Comparison of ENCODE assay signal across 1 cellular context in the genomic region with DNA sequence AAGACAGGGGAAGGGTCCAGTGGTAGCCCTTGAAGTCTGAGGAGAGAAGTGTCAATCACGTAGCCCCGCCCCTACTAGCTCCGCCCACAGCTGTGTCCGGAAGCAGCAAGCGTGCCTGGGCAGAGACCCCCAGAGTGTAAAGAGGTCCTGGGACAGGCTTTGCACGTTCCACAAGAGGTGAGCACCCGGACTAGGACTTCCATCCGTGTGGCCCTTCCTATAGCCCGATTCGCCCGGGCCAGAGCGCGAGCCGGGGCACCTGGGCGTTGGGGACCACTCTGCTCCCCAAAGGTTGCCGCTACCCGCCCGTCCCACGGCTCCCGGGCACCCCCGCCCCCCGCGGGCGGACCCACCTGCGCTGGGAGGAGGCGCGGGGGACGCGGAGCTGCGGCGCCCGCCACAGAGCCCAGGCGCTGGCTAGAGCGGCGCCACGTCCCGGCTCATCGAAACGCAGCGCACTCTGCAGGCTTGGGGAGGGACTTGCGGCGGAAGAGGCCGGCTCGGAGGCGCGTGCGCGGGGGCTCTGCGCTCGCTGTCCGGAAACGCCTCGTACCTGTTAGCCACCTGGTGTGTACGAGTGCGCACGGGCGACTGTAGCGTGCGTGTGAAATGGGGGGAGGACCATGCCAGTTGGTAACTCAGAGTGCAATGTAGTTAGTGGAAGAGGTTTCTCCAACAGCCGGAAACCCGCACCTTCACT.
TF ChIP-seq lines count a peak whose summit lies in the region.

Gene RABGGTA, minus strand, starts transcription at position 464 of the 700 bp plus-strand sequence. CDS start 482 bp downstream, outside the sequence.

TF ChIP-seq in K562, 482 proteins besides CTCF, POLR2A, EP300 and RAD21 (continued from another document and continues in another):
- TF ChIP-seq ZNF318 (IDR thresholded peaks at IDR 0.05; ENCODE audit: borderline replicate concordance in 1 of 2, low read depth in 1 of 2) (no peak), SMAD2 (IDR thresholded peaks at IDR 0.05; ENCODE audit: low read depth, low read length) (no peak), ZNF134 (CRISPR knock-in tag; conservative IDR thresholded peaks at IDR 0.05) (no peak), TBL1XR1 (IDR thresholded peaks at IDR 0.05; ENCODE audit: low read length in 2 of 2) (peak in 1 of 2 experiments; percentile 77; a peak in 1 of 4 replicates), TAF9B (IDR thresholded peaks at IDR 0.05; ENCODE audit: partially characterized antibody) (no peak), SIRT6 (IDR thresholded peaks at IDR 0.05; ENCODE audit: low read depth, low read length) (no peak), ZNF75A (CRISPR knock-in tag; IDR thresholded peaks at IDR 0.05) (no peak), KLF6 (CRISPR knock-in tag; IDR thresholded peaks at IDR 0.05; ENCODE audit: borderline replicate concordance) (no peak), HNRNPK (IDR thresholded peaks at IDR 0.05; ENCODE audit: low read depth, low read length, poor library complexity, severe bottlenecking) (no peak), ZC3H4 (CRISPR knock-in tag; IDR thresholded peaks at IDR 0.05; ENCODE audit: borderline replicate concordance) (no peak), KHSRP (IDR thresholded peaks at IDR 0.05) (no peak), HNRNPLL (IDR thresholded peaks at IDR 0.05; ENCODE audit: low read depth, low read length, poor library complexity, severe bottlenecking) (peak; percentile 49), KLF10 (CRISPR knock-in tag; IDR thresholded peaks at IDR 0.05) (no peak), FOSL1 (tag; conservative IDR thresholded peaks at IDR 0.05) (0 out of 2 replicates have a peak, but pooled peaks have one; percentile 25), PHF20 (IDR thresholded peaks at IDR 0.05; ENCODE audit: partially characterized antibody) (peak; percentile 48), MEIS2 (IDR thresholded peaks at IDR 0.05; ENCODE audit: partially characterized antibody) (peak; percentile 72), CHAMP1 (IDR thresholded peaks at IDR 0.05) (no peak), NR1H2 (CRISPR knock-in tag; IDR thresholded peaks at IDR 0.05) (no peak), USF1 (CRISPR knock-in tag; IDR thresholded peaks at IDR 0.05) (no peak), PML (IDR thresholded peaks at IDR 0.05; ENCODE audit: low read length) (0 out of 2 replicates have a peak, but pooled peaks have one; percentile 31), TCF3 (CRISPR knock-in tag; IDR thresholded peaks at IDR 0.05) (peak; percentile 30), SIN3A (IDR thresholded peaks at IDR 0.05; ENCODE audit: borderline replicate concordance in 2 of 2, control insufficient read depth in 1 of 2, low read depth in 2 of 2, low read length in 2 of 2) (peak in 1 of 2 experiments; percentile 79; a peak in 1 of 4 replicates), PTTG1 (tag; IDR thresholded peaks at IDR 0.05; ENCODE audit: low read depth) (no peak)
- TF ChIP-seq, protein P1, sequence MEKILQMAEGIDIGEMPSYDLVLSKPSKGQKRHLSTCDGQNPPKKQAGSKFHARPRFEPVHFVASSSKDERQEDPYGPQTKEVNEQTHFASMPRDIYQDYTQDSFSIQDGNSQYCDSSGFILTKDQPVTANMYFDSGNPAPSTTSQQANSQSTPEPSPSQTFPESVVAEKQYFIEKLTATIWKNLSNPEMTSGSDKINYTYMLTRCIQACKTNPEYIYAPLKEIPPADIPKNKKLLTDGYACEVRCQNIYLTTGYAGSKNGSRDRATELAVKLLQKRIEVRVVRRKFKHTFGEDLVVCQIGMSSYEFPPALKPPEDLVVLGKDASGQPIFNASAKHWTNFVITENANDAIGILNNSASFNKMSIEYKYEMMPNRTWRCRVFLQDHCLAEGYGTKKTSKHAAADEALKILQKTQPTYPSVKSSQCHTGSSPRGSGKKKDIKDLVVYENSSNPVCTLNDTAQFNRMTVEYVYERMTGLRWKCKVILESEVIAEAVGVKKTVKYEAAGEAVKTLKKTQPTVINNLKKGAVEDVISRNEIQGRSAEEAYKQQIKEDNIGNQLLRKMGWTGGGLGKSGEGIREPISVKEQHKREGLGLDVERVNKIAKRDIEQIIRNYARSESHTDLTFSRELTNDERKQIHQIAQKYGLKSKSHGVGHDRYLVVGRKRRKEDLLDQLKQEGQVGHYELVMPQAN (IDR thresholded peaks at IDR 0.05; ENCODE audit: borderline replicate concordance) = no peak
- TF ChIP-seq, protein P2, sequence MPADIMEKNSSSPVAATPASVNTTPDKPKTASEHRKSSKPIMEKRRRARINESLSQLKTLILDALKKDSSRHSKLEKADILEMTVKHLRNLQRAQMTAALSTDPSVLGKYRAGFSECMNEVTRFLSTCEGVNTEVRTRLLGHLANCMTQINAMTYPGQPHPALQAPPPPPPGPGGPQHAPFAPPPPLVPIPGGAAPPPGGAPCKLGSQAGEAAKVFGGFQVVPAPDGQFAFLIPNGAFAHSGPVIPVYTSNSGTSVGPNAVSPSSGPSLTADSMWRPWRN (IDR thresholded peaks at IDR 0.05; ENCODE audit: low read depth) = no peak
- TF ChIP-seq, protein P3, sequence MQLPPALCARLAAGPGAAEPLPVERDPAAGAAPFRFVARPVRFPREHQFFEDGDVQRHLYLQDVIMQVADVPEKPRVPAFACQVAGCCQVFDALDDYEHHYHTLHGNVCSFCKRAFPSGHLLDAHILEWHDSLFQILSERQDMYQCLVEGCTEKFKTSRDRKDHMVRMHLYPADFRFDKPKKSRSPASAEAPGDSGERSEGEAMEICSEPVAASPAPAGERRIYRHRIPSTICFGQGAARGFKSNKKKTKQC (CRISPR knock-in tag; IDR thresholded peaks at IDR 0.05) = peak; percentile 57
- TF ChIP-seq, protein P4, sequence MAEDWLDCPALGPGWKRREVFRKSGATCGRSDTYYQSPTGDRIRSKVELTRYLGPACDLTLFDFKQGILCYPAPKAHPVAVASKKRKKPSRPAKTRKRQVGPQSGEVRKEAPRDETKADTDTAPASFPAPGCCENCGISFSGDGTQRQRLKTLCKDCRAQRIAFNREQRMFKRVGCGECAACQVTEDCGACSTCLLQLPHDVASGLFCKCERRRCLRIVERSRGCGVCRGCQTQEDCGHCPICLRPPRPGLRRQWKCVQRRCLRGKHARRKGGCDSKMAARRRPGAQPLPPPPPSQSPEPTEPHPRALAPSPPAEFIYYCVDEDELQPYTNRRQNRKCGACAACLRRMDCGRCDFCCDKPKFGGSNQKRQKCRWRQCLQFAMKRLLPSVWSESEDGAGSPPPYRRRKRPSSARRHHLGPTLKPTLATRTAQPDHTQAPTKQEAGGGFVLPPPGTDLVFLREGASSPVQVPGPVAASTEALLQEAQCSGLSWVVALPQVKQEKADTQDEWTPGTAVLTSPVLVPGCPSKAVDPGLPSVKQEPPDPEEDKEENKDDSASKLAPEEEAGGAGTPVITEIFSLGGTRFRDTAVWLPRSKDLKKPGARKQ (CRISPR knock-in tag; IDR thresholded peaks at IDR 0.05) = no peak
- TF ChIP-seq, protein P5, sequence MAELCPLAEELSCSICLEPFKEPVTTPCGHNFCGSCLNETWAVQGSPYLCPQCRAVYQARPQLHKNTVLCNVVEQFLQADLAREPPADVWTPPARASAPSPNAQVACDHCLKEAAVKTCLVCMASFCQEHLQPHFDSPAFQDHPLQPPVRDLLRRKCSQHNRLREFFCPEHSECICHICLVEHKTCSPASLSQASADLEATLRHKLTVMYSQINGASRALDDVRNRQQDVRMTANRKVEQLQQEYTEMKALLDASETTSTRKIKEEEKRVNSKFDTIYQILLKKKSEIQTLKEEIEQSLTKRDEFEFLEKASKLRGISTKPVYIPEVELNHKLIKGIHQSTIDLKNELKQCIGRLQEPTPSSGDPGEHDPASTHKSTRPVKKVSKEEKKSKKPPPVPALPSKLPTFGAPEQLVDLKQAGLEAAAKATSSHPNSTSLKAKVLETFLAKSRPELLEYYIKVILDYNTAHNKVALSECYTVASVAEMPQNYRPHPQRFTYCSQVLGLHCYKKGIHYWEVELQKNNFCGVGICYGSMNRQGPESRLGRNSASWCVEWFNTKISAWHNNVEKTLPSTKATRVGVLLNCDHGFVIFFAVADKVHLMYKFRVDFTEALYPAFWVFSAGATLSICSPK (IDR thresholded peaks at IDR 0.05; ENCODE audit: borderline replicate concordance) = no peak
- TF ChIP-seq, protein P6, sequence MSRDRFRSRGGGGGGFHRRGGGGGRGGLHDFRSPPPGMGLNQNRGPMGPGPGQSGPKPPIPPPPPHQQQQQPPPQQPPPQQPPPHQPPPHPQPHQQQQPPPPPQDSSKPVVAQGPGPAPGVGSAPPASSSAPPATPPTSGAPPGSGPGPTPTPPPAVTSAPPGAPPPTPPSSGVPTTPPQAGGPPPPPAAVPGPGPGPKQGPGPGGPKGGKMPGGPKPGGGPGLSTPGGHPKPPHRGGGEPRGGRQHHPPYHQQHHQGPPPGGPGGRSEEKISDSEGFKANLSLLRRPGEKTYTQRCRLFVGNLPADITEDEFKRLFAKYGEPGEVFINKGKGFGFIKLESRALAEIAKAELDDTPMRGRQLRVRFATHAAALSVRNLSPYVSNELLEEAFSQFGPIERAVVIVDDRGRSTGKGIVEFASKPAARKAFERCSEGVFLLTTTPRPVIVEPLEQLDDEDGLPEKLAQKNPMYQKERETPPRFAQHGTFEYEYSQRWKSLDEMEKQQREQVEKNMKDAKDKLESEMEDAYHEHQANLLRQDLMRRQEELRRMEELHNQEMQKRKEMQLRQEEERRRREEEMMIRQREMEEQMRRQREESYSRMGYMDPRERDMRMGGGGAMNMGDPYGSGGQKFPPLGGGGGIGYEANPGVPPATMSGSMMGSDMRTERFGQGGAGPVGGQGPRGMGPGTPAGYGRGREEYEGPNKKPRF (IDR thresholded peaks at IDR 0.05; ENCODE audit: low read depth, low read length) = no peak
